Comparison of ENCODE assay signal across 1 cellular context in the genomic region with DNA sequence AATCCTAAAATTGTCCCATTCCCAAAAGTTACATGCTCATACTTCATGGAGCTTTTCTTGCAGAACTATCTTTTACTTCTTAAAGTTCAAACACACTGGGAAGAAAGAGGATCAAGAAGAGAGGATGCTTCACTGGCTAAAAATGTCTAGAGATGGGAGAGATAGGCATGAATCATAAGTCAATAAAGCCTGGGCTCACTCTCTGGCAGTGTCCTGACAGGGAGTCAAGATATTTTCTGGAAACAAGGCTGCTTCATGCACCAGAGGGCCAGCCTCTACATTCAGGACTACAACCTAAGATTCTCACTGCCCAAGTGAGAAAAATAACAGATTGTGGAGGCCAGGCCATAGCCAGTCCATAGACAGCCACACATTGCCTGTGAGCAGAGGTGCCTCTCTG.
TF ChIP-seq lines count a peak whose summit lies in the region.

No MANE protein-coding gene starts in this region.

TF ChIP-seq in SK-N-SH, 30 proteins besides CTCF, POLR2A, EP300 and RAD21 (continued from another document):
- TF ChIP-seq TCF12 (IDR thresholded peaks at IDR 0.05) = peak; percentile 95
- TF ChIP-seq RXRA (IDR thresholded peaks at IDR 0.05; ENCODE audit: borderline replicate concordance, low read depth) = peak; percentile 86
- no peak for TF ChIP-seq EZH2phosphoT487 (IDR thresholded peaks at IDR 0.05; ENCODE audit: borderline replicate concordance, low read depth)
- peak; percentile 99 for TF ChIP-seq JUND (IDR thresholded peaks at IDR 0.05)
- peak; percentile 63; the same call in 1 of the 2 replicates for TF ChIP-seq FOXM1 (IDR thresholded peaks at IDR 0.05; ENCODE audit: low read depth)
- TF ChIP-seq POLR2AphosphoS5 (IDR thresholded peaks at IDR 0.05; ENCODE audit: low read depth, low read length) = peak; percentile 51; the same call in 1 of the 2 replicates
- 0 out of 2 replicates have a peak, but pooled peaks have one; percentile 16 for TF ChIP-seq ELF1 (IDR thresholded peaks at IDR 0.05)
- TF ChIP-seq GABPA (IDR thresholded peaks at IDR 0.05; ENCODE audit: low read depth) = no peak
- TF ChIP-seq RCOR1 (IDR thresholded peaks at IDR 0.05; ENCODE audit: low read length) = no peak
- TF ChIP-seq, protein P1, sequence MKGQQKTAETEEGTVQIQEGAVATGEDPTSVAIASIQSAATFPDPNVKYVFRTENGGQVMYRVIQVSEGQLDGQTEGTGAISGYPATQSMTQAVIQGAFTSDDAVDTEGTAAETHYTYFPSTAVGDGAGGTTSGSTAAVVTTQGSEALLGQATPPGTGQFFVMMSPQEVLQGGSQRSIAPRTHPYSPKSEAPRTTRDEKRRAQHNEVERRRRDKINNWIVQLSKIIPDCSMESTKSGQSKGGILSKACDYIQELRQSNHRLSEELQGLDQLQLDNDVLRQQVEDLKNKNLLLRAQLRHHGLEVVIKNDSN (IDR thresholded peaks at IDR 0.05; ENCODE audit: borderline replicate concordance, low read depth) = no peak
- TF ChIP-seq FOXJ3 (CRISPR knock-in tag; IDR thresholded peaks at IDR 0.05) = no peak
- TF ChIP-seq, protein P2, sequence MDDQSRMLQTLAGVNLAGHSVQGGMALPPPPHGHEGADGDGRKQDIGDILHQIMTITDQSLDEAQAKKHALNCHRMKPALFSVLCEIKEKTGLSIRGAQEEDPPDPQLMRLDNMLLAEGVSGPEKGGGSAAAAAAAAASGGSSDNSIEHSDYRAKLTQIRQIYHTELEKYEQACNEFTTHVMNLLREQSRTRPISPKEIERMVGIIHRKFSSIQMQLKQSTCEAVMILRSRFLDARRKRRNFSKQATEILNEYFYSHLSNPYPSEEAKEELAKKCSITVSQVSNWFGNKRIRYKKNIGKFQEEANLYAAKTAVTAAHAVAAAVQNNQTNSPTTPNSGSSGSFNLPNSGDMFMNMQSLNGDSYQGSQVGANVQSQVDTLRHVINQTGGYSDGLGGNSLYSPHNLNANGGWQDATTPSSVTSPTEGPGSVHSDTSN (IDR thresholded peaks at IDR 0.05) = peak; percentile 96
- TF ChIP-seq, protein P3, sequence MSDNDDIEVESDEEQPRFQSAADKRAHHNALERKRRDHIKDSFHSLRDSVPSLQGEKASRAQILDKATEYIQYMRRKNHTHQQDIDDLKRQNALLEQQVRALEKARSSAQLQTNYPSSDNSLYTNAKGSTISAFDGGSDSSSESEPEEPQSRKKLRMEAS (IDR thresholded peaks at IDR 0.05; ENCODE audit: low read depth) = peak; percentile 42; the same call in 1 of the 2 replicates
- TF ChIP-seq, protein P4, sequence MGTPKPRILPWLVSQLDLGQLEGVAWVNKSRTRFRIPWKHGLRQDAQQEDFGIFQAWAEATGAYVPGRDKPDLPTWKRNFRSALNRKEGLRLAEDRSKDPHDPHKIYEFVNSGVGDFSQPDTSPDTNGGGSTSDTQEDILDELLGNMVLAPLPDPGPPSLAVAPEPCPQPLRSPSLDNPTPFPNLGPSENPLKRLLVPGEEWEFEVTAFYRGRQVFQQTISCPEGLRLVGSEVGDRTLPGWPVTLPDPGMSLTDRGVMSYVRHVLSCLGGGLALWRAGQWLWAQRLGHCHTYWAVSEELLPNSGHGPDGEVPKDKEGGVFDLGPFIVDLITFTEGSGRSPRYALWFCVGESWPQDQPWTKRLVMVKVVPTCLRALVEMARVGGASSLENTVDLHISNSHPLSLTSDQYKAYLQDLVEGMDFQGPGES (IDR thresholded peaks at IDR 0.05; ENCODE audit: low read depth, low read length) = no peak
- peak; percentile 85 for TF ChIP-seq MEF2A (IDR thresholded peaks at IDR 0.05; ENCODE audit: borderline replicate concordance, low read depth)
- TF ChIP-seq TEAD4 (IDR thresholded peaks at IDR 0.05; ENCODE audit: borderline replicate concordance, insufficient read depth) = peak; percentile 82
TF ChIP-seq in SK-N-SH: peak in this region for 14.
